ENCODE assay signal across 19 cellular contexts in genomic region chr2:204321027-204321800, GRCh38.
DNase-seq lines count a peak whose midpoint lies in the region; TF ChIP-seq lines count a peak whose summit lies in the region.
"Had no signal": no experiment of that assay in that cellular context is flagged by ENCODE, and none has a peak within 500 bp of the region (broad histone marks: within the 10 kb centered on the region; RNA-seq: fewer than 3 reads in every experiment).

No MANE protein-coding gene starts in this region.

- no peaks in the 10 kb centered on the region for H4K20me1 ChIP-seq in Karpas-422 (ENCODE audit: insufficient read depth, low read depth, low read length)

- H3K4me1 ChIP-seq in HEK293 (ENCODE audit: control insufficient read depth, insufficient read depth, low read length) (no peaks in the 10 kb centered on the region), Karpas-422 (ENCODE audit: low read length) (no peaks in the 10 kb centered on the region)

- H3K4me3 Mint-ChIP-seq in progenitor cell of endocrine pancreas (ENCODE audit: low read depth) (no peak overlapping the region), chondrocyte (ENCODE audit: unreplicated experiment) (no peak overlapping the region)
- H3K4me3 Mint-ChIP-seq: activated naive CD8-positive, alpha-beta T cell; central memory CD8-positive, alpha-beta T cell; T-cell had no signal

- CTCF ChIA-PET in HEK293 (lab: Yijun Ruan, JAX) (no interaction called here), GM10248 (lab: Yijun Ruan, JAX) (interaction anchor here (1.9 kb wide), 1 partner anchor 10 kb away, joined by 4 read pairs; no protein-coding TSS in a partner anchor)

- H3K4me1 Mint-ChIP-seq in progenitor cell of endocrine pancreas (ENCODE audit: low read depth) (peaks cover 7% of the 10 kb centered on the region), chondrocyte (ENCODE audit: low read depth) (peaks cover 15% of the 10 kb centered on the region)
- H3K4me1 Mint-ChIP-seq: central memory CD8-positive, alpha-beta T cell had no signal

- H3K79me2 ChIP-seq in Karpas-422 (ENCODE audit: low read length), result no peaks in the 10 kb centered on the region

- peak overlapping the region; percentile 15 for H3K27ac Mint-ChIP-seq in progenitor cell of endocrine pancreas
- no peak overlapping the region for H3K27ac Mint-ChIP-seq in chondrocyte (ENCODE audit: unreplicated experiment)
- H3K27ac Mint-ChIP-seq: activated naive CD8-positive, alpha-beta T cell; activated T-helper 2 cell treated with anti-CD3 and anti-CD28 coated beads, Interferon-gamma antibody, Interleukin-2, Interleukin-4, amounts not matched to agents 10 μg/mL and 5 μg/mL and 100 μg/mL, durations not matched to agents 14 hours and 24 hours and 36 hours; T-cell had no signal

- no peak overlapping the region for H3K27ac ChIP-seq in HEK293 (ENCODE audit: extremely low read depth, low read depth, low read length)
- peak overlapping the region; percentile 65 for H3K27ac ChIP-seq in epithelial cell of prostate
- no peak overlapping the region for H3K27ac ChIP-seq in Karpas-422 (ENCODE audit: low read length)

- H2AFZ ChIP-seq in Karpas-422 (ENCODE audit: low read length), result no peak overlapping the region

- H3K27me3 ChIP-seq in Karpas-422 (ENCODE audit: low read length), result no peaks in the 10 kb centered on the region

- H3K36me3 Mint-ChIP-seq in progenitor cell of endocrine pancreas (ENCODE audit: insufficient read depth), result no peaks in the 10 kb centered on the region
- no peaks in the 10 kb centered on the region for H3K36me3 Mint-ChIP-seq in chondrocyte (ENCODE audit: low read depth)
- H3K36me3 Mint-ChIP-seq: activated naive CD8-positive, alpha-beta T cell; T-cell had no signal

- no peak overlapping the region for H3K4me2 ChIP-seq in Karpas-422 (ENCODE audit: low read depth, low read length, poor library complexity, severe bottlenecking)

- H3K36me3 ChIP-seq in HEK293 (ENCODE audit: control insufficient read depth in 2 of 2, insufficient read depth in 1 of 2, low read length in 2 of 2) (no peaks in the 10 kb centered on the region), Karpas-422 (ENCODE audit: insufficient read depth, low read length) (no peaks in the 10 kb centered on the region)

- DNase-seq in A172 (ENCODE audit: low spot score) (peak; percentile 20), epithelial cell of prostate (ENCODE audit: low read depth, low spot score) (no peak), progenitor cell of endocrine pancreas (ENCODE audit: low spot score, unreplicated experiment) (no peak), chondrocyte (ENCODE audit: low spot score) (no peak), GM10248 (ENCODE audit: extremely low spot score) (no peak), Karpas-422 (no peak)
- DNase-seq: activated CD4-positive, alpha-beta T cell treated with anti-CD3 and anti-CD28 coated beads, Interleukin-2, amount 50 U/mL, for 48 hours; activated CD8-positive, alpha-beta memory T cell treated with anti-CD3 and anti-CD28 coated beads, Interleukin-2, amount 50 U/mL, for 4 hours; C1 segment of cervical spinal cord; midbrain; NCI-H1436 treated with DMSO at 0.1 percent for 48 hours; NCI-H446 treated with DMSO at 0.1 percent for 48 hours; NK-92 treated with Interleukin-12 subunit alpha and Interleukin-12 subunit beta, amount 100 ng/mL, for 24 hours; substantia nigra; T-cell had no signal

- POLR2A ChIA-PET in HEK293 (lab: Yijun Ruan, JAX) (no interaction called here), GM10248 (lab: Yijun Ruan, JAX) (no interaction called here)

- H3K9me3 ChIP-seq in HEK293 (ENCODE audit: control insufficient read depth, insufficient read depth, low read depth, low read length), result no peaks in the 10 kb centered on the region
- H3K9me3 ChIP-seq in Karpas-422 (ENCODE audit: low read length), result no peaks in the 10 kb centered on the region

- H3K9me3 Mint-ChIP-seq in progenitor cell of endocrine pancreas (ENCODE audit: low read depth) (peaks cover 3% of the 10 kb centered on the region), chondrocyte (ENCODE audit: low read depth) (no peaks in the 10 kb centered on the region)
- H3K9me3 Mint-ChIP-seq: activated T-helper 2 cell treated with anti-CD3 and anti-CD28 coated beads, Interferon-gamma antibody, Interleukin-2, Interleukin-4, amounts not matched to agents 10 μg/mL and 5 μg/mL and 100 μg/mL, durations not matched to agents 14 hours and 24 hours and 36 hours; central memory CD8-positive, alpha-beta T cell; T-cell had no signal

- no peak overlapping the region for H3K9ac ChIP-seq in Karpas-422 (ENCODE audit: low read length)

- H3K27me3 Mint-ChIP-seq in progenitor cell of endocrine pancreas (peaks cover 16% of the 10 kb centered on the region), chondrocyte (ENCODE audit: low read depth) (no peaks in the 10 kb centered on the region)

- H3K4me3 ChIP-seq in HEK293 (ENCODE audit: low read depth, low read length), result no peak overlapping the region
- no peak overlapping the region for H3K4me3 ChIP-seq in Karpas-422 (ENCODE audit: low read length)

- no peaks in the 10 kb centered on the region; the same call in 1 of the 2 replicates for H3K9me2 ChIP-seq in Karpas-422 (replicated peaks; ENCODE audit: insufficient read depth, low read length)

- TF ChIP-seq CTCF in HEK293 (tag by site-specific recombination; IDR thresholded peaks at IDR 0.05) (no peak), progenitor cell of endocrine pancreas (IDR thresholded peaks at IDR 0.05; ENCODE audit: unreplicated experiment) (no peak), chondrocyte (IDR thresholded peaks at IDR 0.05) (no peak), GM10248 (IDR thresholded peaks at IDR 0.05; ENCODE audit: control extremely low read depth, extremely low read depth, low read depth, missing control alignments) (no peak)

TF ChIP-seq in HEK293, 187 proteins besides CTCF, POLR2A, EP300 and RAD21:
- TF ChIP-seq SP2 (tag by site-specific recombination; IDR thresholded peaks at IDR 0.05), result no peak
- TF ChIP-seq PRDM1 (tag by site-specific recombination; IDR thresholded peaks at IDR 0.05), result peak; percentile 57; the same call in 1 of the 2 replicates
